8 cellular contexts compared by ENCODE assay signal in the genomic region with DNA sequence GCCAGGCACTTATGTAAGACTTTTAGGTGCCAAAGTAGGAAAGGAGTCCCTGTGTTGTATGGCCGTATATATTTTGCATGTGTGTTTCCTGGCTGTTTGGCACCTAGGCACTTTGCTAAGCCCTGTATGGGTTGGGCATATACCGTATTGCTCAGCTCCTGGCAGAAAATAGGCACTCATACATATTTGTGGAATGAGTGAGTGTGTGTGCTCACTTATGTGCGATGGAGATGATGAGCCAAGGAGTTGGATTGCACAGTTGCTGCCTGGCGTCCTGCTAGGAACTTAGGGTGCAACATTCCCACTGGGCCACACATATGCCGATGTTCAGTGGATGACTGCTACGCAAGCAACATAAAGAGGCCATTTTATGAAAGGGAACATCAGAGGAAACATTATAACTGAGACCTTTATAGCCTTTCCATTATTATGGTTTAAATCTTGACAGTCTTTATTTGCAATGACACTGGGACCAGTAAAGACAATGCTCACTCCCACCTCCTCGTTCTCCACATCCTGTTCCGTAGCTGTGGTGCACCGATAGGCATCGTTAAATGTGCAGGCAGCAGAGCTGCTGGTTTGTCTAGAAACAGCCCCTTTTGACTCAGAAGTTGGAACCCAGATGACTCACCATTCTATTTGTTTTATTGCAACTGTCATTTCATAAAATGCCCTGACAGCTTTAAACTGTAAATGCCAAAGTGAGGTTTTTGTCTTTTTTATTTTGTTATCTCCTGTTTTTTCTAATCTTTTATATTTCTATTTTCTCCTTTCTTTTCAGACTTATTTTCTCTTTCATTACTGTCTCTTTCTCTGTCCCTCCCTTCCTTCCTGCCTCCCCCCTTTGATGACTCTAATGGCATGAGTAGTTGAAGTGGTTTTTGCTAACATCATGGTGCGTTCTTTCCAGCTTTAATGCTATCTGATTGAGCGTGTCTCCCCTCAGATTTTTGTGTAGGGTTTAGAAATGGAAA. TPM values are rescaled to one million over a fixed set of nuclear protein-coding genes. Genes with fewer than 3 reads are reported as not detected.
DNase-seq lines count a peak whose midpoint lies in the region; ATAC-seq and TF ChIP-seq lines count a peak whose summit lies in the region.

No MANE protein-coding gene starts in this region.

- no peaks in the 10 kb centered on the region for H3K27me3 ChIP-seq in Panc1 (ENCODE audit: control insufficient read depth, insufficient read depth, low read length)
- no peaks in the 10 kb centered on the region for H3K27me3 ChIP-seq in thyroid gland

- 43 to 58% methylated on average over 12 of the region's 12 CpGs for WGBS in thyroid gland, 2 donors

- CTCF ChIA-PET in Panc1 (lab: Charles Lee), result no interaction called here

- no peaks in the 10 kb centered on the region for H3K9me3 ChIP-seq in Panc1 (ENCODE audit: control insufficient read depth, insufficient read depth, low read depth, low read length)
- H3K9me3 ChIP-seq in thyroid gland, result no peaks in the 10 kb centered on the region

- no peaks in the 10 kb centered on the region for H3K36me3 ChIP-seq in Panc1 (ENCODE audit: control insufficient read depth, insufficient read depth, low read length)
- H3K36me3 ChIP-seq in thyroid gland, result no peaks in the 10 kb centered on the region

- H3K4me3 ChIP-seq in Panc1 (ENCODE audit: low read depth in 2 of 2, low read length in 2 of 2) (peak overlapping the region; percentile 3 to 26; a peak in 3 of 4 replicates), thyroid gland (replicated peaks in 1 of 3) (no peak overlapping the region)

- peaks cover 90% of the 10 kb centered on the region for H3K4me1 ChIP-seq in Panc1 (ENCODE audit: control insufficient read depth, insufficient read depth, low read length)
- peaks cover 33 to 47% of the 10 kb centered on the region in 2 donors for H3K4me1 ChIP-seq in thyroid gland

- ATAC-seq in HG02973 (IDR thresholded peaks at IDR 0.05; ENCODE audit: unreplicated experiment) (peak; percentile 80), Panc1 (peak; percentile 83)

- peak overlapping the region; percentile 94 for H3K27ac ChIP-seq in Panc1 (ENCODE audit: low read length)
- H3K27ac ChIP-seq in thyroid gland, result peak overlapping the region in 1 of 3 donors; percentile 35

- DNase-seq in NCI-H345 (lab: John Stamatoyannopoulos, UW) (peak; percentile 25), NCI-H345 treated with DMSO at 0.1 percent for 48 hours (lab: John Stamatoyannopoulos, UW; ENCODE audit: unreplicated experiment) (no peak), Panc1 (ENCODE audit: low read depth, low spot score) (peak; percentile 90), activated T-helper 1 cell treated with Interleukin-2 at 50 U/mL for 16 hours (ENCODE audit: low read depth) (peak; percentile 62), hepatic stellate cell (ENCODE audit: low spot score) (peak; percentile 74), thyroid gland (no peak)
- peak; percentile 35 to 65 (median 61) for DNase-seq in stimulated activated CD4-positive, alpha-beta T cell treated with anti-CD3 and anti-CD28 coated beads, TNF-alpha, amount 100 ng/mL, for 4 hours (ENCODE audit: low read depth in 3 of 3)

- POLR2A ChIA-PET in Panc1 (lab: Charles Lee), result no interaction called here

- no peak for TF ChIP-seq POLR2A in thyroid gland (IDR thresholded peaks at IDR 0.05)

- no peak for TF ChIP-seq CTCF in Panc1 (IDR thresholded peaks at IDR 0.05)
- TF ChIP-seq CTCF in thyroid gland (IDR thresholded peaks at IDR 0.05), result no peak

- BruUV-seq in Panc1 (replicated peaks; lab: Mats Ljungman, UMichigan), result no TSS peak

- in situ Hi-C loops in Panc1 (cut with HindIII; ENCODE audit: low pct_unique_long_range_greater_than_20kb, low sequenced_read_pairs), result no loop called here

- intact Hi-C loops in Panc1 (cut with micrococcal nuclease; ENCODE audit: unreplicated experiment) (loop anchor here (5.0 to 10.0 kb wide), 2 partner anchors 114 to 356 kb away; no protein-coding TSS in a partner anchor), thyroid gland (cut with DNase I) (loop anchor here (5.0 kb wide), 1 partner anchor 356 kb away; no protein-coding TSS in a partner anchor)

RNA-seq across cellular contexts. Expression of a gene that starts 36.1 kb away (rescaled TPM):
- 36.0 TPM for total RNA-seq in Panc1 (2021; ENCODE audit: unreplicated experiment)
- polyA plus RNA-seq in Panc1 (2012; ENCODE audit: insufficient read length), result 47.5 TPM
- 10 to 100 TPM; 14.0 to 28.4 (median 20.7) TPM for total RNA-seq in thyroid gland

RNA-seq across cellular contexts. Expression of a gene that starts 38.5 kb away (rescaled TPM):
- 68.1 TPM for total RNA-seq in Panc1 (2021; ENCODE audit: unreplicated experiment)
- 53.3 TPM for polyA plus RNA-seq in Panc1 (2012; ENCODE audit: insufficient read length)
- total RNA-seq in thyroid gland, result 10 to 100 TPM; 24.2 to 30.3 (median 27.5) TPM

Comparison
In these comparisons a context has a peak if more than half of its experiments do, and no peak if none do; other contexts are left out.
1. DNase-seq: peak in NCI-H345 (single experiment), Panc1 (single experiment), activated T-helper 1 cell treated with Interleukin-2 at 50 U/mL for 16 hours (single experiment), hepatic stellate cell (single experiment) and stimulated activated CD4-positive, alpha-beta T cell treated with anti-CD3 and anti-CD28 coated beads, TNF-alpha, amount 100 ng/mL, for 4 hours (3 of 3); none in NCI-H345 treated with DMSO at 0.1 percent for 48 hours (single experiment) and thyroid gland (0 of 2).
2. H3K4me3 ChIP-seq: peak in Panc1 (2 of 2); none in thyroid gland (0 of 3).